ENCODE assay signal across 8 cellular contexts in the genomic region with DNA sequence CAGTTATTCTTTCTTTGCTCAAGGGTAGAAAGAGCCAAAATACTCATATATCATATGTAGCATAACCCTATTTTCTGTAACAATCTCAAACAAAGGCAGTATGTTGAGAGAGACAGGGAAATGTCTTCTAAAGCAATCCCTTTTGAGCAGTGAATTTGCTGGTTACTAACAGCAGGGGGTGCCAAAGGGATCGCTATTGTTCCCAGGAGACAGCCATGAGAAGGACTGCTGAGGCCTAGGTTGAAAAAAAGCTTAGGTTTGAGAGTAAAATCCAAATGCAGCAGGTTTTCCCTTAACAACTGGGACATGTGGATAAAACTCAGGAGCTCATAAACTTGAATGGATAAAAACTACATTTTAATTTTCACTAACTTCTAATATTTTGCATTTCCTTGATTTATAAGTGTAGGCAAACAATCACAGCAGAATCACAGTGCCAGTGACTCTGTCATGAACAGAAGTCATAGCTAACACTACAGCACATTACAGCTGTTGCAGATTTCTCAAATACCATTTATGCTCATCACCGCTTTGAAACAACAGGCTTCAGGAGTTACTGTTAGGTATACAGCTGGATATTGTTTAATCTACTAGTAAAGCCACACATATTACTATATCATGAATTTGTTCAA.
A peak's percentile ranks its signal among the peaks of the same experiment; 100 is the strongest.
DNase-seq lines count a peak whose midpoint lies in the region; ATAC-seq and TF ChIP-seq lines count a peak whose summit lies in the region.

No MANE protein-coding gene starts in this region.

- H3K27me3 ChIP-seq in Loucy (ENCODE audit: insufficient read depth, low read length, poor library complexity, severe bottlenecking) (no peaks in the 10 kb centered on the region), trophoblast cell (ENCODE audit: insufficient read depth, low read length) (no peaks in the 10 kb centered on the region), aorta (ENCODE audit: control insufficient read depth in 1 of 2, insufficient read depth in 2 of 2, low read length in 1 of 2) (no peaks in the 10 kb centered on the region)

- no peak overlapping the region for H3K18ac ChIP-seq in trophoblast cell (ENCODE audit: low read length)

- peak; percentile 59 for ATAC-seq in aorta (ENCODE audit: low FRiP score)
- ATAC-seq in GM18520 (IDR thresholded peaks at IDR 0.05; ENCODE audit: unreplicated experiment) = no peak

- H3K4me1 ChIP-seq in Loucy (ENCODE audit: insufficient read depth, low read length, poor library complexity, severe bottlenecking) = peaks cover 6% of the 10 kb centered on the region
- H3K4me1 ChIP-seq in trophoblast cell (ENCODE audit: control insufficient read depth in 1 of 2, insufficient read depth in 2 of 2, low read length in 2 of 2) = no peaks in the 10 kb centered on the region
- no peaks in the 10 kb centered on the region for H3K4me1 ChIP-seq in aorta (ENCODE audit: control insufficient read depth in 1 of 2, insufficient read depth in 2 of 2, low read length in 2 of 2)

- H4K8ac ChIP-seq in trophoblast cell (ENCODE audit: low read depth, low read length) = no peak overlapping the region

- H4K20me1 ChIP-seq in Loucy (ENCODE audit: insufficient read depth, low read length, poor library complexity, severe bottlenecking) = no peaks in the 10 kb centered on the region

- no peaks in the 10 kb centered on the region for H3K79me1 ChIP-seq in trophoblast cell (ENCODE audit: low read length)

- H3K4me2 ChIP-seq in Loucy (ENCODE audit: low read depth, low read length, poor library complexity, severe bottlenecking) = no peak overlapping the region
- no peak overlapping the region for H3K4me2 ChIP-seq in trophoblast cell (ENCODE audit: low read length)

- no peak overlapping the region for H4K12ac ChIP-seq in trophoblast cell (ENCODE audit: low read depth, low read length)

- H4K91ac ChIP-seq in trophoblast cell (ENCODE audit: low read depth, low read length) = no peak overlapping the region

- H3K9me2 ChIP-seq in Loucy (replicated peaks; ENCODE audit: low read depth, low read length) = no peaks in the 10 kb centered on the region

- H3K79me2 ChIP-seq in Loucy (ENCODE audit: insufficient read depth, low read length) (no peaks in the 10 kb centered on the region), trophoblast cell (ENCODE audit: control insufficient read depth, insufficient read depth, low read length, poor library complexity) (no peaks in the 10 kb centered on the region)

- no peak overlapping the region for H2AK5ac ChIP-seq in trophoblast cell (ENCODE audit: low read length)

- H3K27ac ChIP-seq in RWPE1 = no peak overlapping the region
- no peak overlapping the region for H3K27ac ChIP-seq in trophoblast cell (ENCODE audit: low read depth, low read length)
- H3K27ac ChIP-seq in aorta (ENCODE audit: low read depth in 1 of 2, low read length in 2 of 2) = no peak overlapping the region

- DNase-seq in GM10266 (ENCODE audit: extremely low spot score) = peak; percentile 70
- peak; percentile 87 for DNase-seq in RWPE1 (ENCODE audit: low spot score)
- DNase-seq in activated effector memory CD4-positive, alpha-beta T cell treated with anti-CD3 and anti-CD28 coated beads, Interleukin-2, amount 50 U/mL, for 16 hours = peak; percentile 75
- DNase-seq in glomerular visceral epithelial cell (ENCODE audit: extremely low spot score) = peak; percentile 75
- peak; percentile 58 to 84 for DNase-seq in trophoblast cell
- DNase-seq in aorta = no peak

- H3K36me3 ChIP-seq in Loucy (ENCODE audit: insufficient read depth, low read length) = peaks cover 17% of the 10 kb centered on the region; the same call in 1 of the 2 replicates
- H3K36me3 ChIP-seq in trophoblast cell (ENCODE audit: control insufficient read depth in 1 of 2, insufficient read depth in 2 of 2, low read length in 2 of 2) = peaks cover 2 to 4% of the 10 kb centered on the region in 2 experiments
- peaks cover 0 to 3% of the 10 kb centered on the region in 2 donors for H3K36me3 ChIP-seq in aorta (ENCODE audit: control insufficient read depth in 1 of 2, insufficient read depth in 2 of 2, low read length in 1 of 2)

- CTCF ChIA-PET in RWPE1 (lab: Yijun Ruan, JAX) = interaction anchor here (0.6 to 1.9 kb wide), 27 partner anchors 10 to 1000 kb away, joined by 3 to 10 read pairs (median 3); a partner anchor contains a TSS

- H3K9me3 ChIP-seq in Loucy (ENCODE audit: insufficient read depth, low read depth, low read length) (no peaks in the 10 kb centered on the region), trophoblast cell (ENCODE audit: insufficient read depth, low read depth, low read length) (no peaks in the 10 kb centered on the region), aorta (ENCODE audit: control insufficient read depth, low read length) (no peaks in the 10 kb centered on the region)

- no peak overlapping the region for H3K9ac ChIP-seq in Loucy (ENCODE audit: low read depth, low read length, poor library complexity, severe bottlenecking)
- no peak overlapping the region for H3K9ac ChIP-seq in trophoblast cell (ENCODE audit: low read length)

- H3K14ac ChIP-seq in trophoblast cell (ENCODE audit: low read length) = no peak overlapping the region

- no peak overlapping the region for H3K4ac ChIP-seq in trophoblast cell (ENCODE audit: low read depth, low read length)

- POLR2A ChIA-PET in RWPE1 (lab: Yijun Ruan, JAX; ENCODE audit: low non-redundant PET) = no interaction called here

- H2BK12ac ChIP-seq in trophoblast cell (ENCODE audit: low read length) = no peak overlapping the region

- intact Hi-C loops in aorta (cut with DNase I) = no loop called here

- H2AFZ ChIP-seq in Loucy (ENCODE audit: low read length) = no peak overlapping the region
- no peak overlapping the region for H2AFZ ChIP-seq in trophoblast cell (ENCODE audit: insufficient read depth, low read length, poor library complexity)

- peak; percentile 82 for TF ChIP-seq CTCF in GM10266 (IDR thresholded peaks at IDR 0.05; ENCODE audit: control insufficient read depth, insufficient read depth, low read depth, missing control alignments)
- TF ChIP-seq CTCF in Loucy (conservative IDR thresholded peaks at IDR 0.05; ENCODE audit: low read length) = peak; percentile 87
- peak; percentile 94 for TF ChIP-seq CTCF in RWPE1 (conservative IDR thresholded peaks at IDR 0.05; ENCODE audit: low read depth)

- H3K23ac ChIP-seq in trophoblast cell (ENCODE audit: low read length) = no peak overlapping the region

- WGBS in trophoblast cell (ENCODE audit: extremely low coverage, insufficient coverage, insufficient read length) = no CpG with 5 or more reads among the region's 2 CpGs
- 58 to 63% methylated on average over 2 of the region's 2 CpGs for WGBS in aorta, 2 donors

- no peak overlapping the region for H2BK120ac ChIP-seq in trophoblast cell (ENCODE audit: insufficient read depth, low read length, poor library complexity)

- H2BK5ac ChIP-seq in trophoblast cell (ENCODE audit: low read depth, low read length, poor library complexity) = no peak overlapping the region

- H3K4me3 ChIP-seq in Loucy (ENCODE audit: low read length, poor library complexity, severe bottlenecking) (no peak overlapping the region), trophoblast cell (ENCODE audit: low read depth, low read length) (no peak overlapping the region), aorta (ENCODE audit: low read length in 2 of 2) (no peak overlapping the region)

- no peaks in the 10 kb centered on the region for H3F3A ChIP-seq in Loucy (ENCODE audit: low read depth)

Comparison
In these comparisons a context has a peak if more than half of its experiments do, and no peak if none do; other contexts are left out.
1. DNase-seq: peak in GM10266 (single experiment), RWPE1 (single experiment), activated effector memory CD4-positive, alpha-beta T cell treated with anti-CD3 and anti-CD28 coated beads, Interleukin-2, amount 50 U/mL, for 16 hours (single experiment), glomerular visceral epithelial cell (single experiment) and trophoblast cell (2 of 2); none in aorta (0 of 2).
2. Peak in every context shown above with its lines, with median percentiles within 50 percentile points of each other: CTCF ChIP-seq.